In genomic region chr16:67480833-67481560, GRCh38 we compare ENCODE assay signal across 8 cellular contexts. TPM values are rescaled to one million over a fixed set of nuclear protein-coding genes. Genes with fewer than 3 reads are reported as not detected.
DNase-seq lines count a peak whose midpoint lies in the region; ATAC-seq and TF ChIP-seq lines count a peak whose summit lies in the region.

Gene ATP6V0D1, minus strand, starts transcription at chr16:67481157. Its CDS starts 71 bp downstream, at chr16:67481086.

- H3K27ac Mint-ChIP-seq in activated naive CD8-positive, alpha-beta T cell treated with anti-CD3 and anti-CD28 coated beads for 36 hours, result peak within 1 kb of the TSS; percentile 98
- peak within 1 kb of the TSS; percentile 96 for H3K27ac Mint-ChIP-seq in glutamatergic neuron (ENCODE audit: unreplicated experiment)
- peak within 1 kb of the TSS; percentile 99 for H3K27ac Mint-ChIP-seq in osteocyte (ENCODE audit: unreplicated experiment)

- H3K36me3 Mint-ChIP-seq in activated naive CD8-positive, alpha-beta T cell treated with anti-CD3 and anti-CD28 coated beads for 36 hours, result peaks cover 10% of the 10 kb centered on the region
- no peaks in the 10 kb centered on the region for H3K36me3 Mint-ChIP-seq in glutamatergic neuron (ENCODE audit: unreplicated experiment)
- peaks cover 4% of the 10 kb centered on the region for H3K36me3 Mint-ChIP-seq in osteocyte (ENCODE audit: unreplicated experiment)

- peak; percentile 86 for TF ChIP-seq CTCF in GM12865 (IDR thresholded peaks at IDR 0.05; ENCODE audit: insufficient read depth, low read depth, low read length, missing control alignments)
- TF ChIP-seq CTCF in glutamatergic neuron (IDR thresholded peaks at IDR 0.05; ENCODE audit: partially characterized antibody, unreplicated experiment), result peak; percentile 89
- TF ChIP-seq CTCF in osteocyte (IDR thresholded peaks at IDR 0.05), result peak; percentile 90

- peak; percentile 95 for ATAC-seq in HG02642 (IDR thresholded peaks at IDR 0.05; ENCODE audit: poor library complexity, unreplicated experiment)

- H3K27me3 Mint-ChIP-seq in activated naive CD8-positive, alpha-beta T cell treated with anti-CD3 and anti-CD28 coated beads for 36 hours, result no peaks in the 10 kb centered on the region
- H3K27me3 Mint-ChIP-seq in glutamatergic neuron (ENCODE audit: unreplicated experiment) (no peaks in the 10 kb centered on the region), osteocyte (ENCODE audit: unreplicated experiment) (no peaks in the 10 kb centered on the region)

- H3K36me3 ChIP-seq in thymus (ENCODE audit: control insufficient read depth, insufficient read depth), result peaks cover 12% of the 10 kb centered on the region

- peak; percentile 99 for DNase-seq in GM12865 (ENCODE audit: low read depth)
- peak; percentile 89 for DNase-seq in NCI-H1105 (lab: John Stamatoyannopoulos, UW)
- peak; percentile 97 for DNase-seq in SKM-1 treated with dmso at 0.1 percent for 144 hours (lab: John Stamatoyannopoulos, UW; ENCODE audit: unreplicated experiment)
- peak; percentile 99 for DNase-seq in activated naive CD8-positive, alpha-beta T cell treated with anti-CD3 and anti-CD28 coated beads for 36 hours
- peak; percentile 99 for DNase-seq in glutamatergic neuron
- DNase-seq in osteocyte (ENCODE audit: extremely low spot score, unreplicated experiment), result peak; percentile 100

- peaks cover 32% of the 10 kb centered on the region for H3K4me1 Mint-ChIP-seq in activated naive CD8-positive, alpha-beta T cell treated with anti-CD3 and anti-CD28 coated beads for 36 hours
- H3K4me1 Mint-ChIP-seq in glutamatergic neuron (ENCODE audit: low read depth, unreplicated experiment) (peaks cover 9% of the 10 kb centered on the region), osteocyte (ENCODE audit: unreplicated experiment) (peaks cover 30% of the 10 kb centered on the region)

- H3K4me3 Mint-ChIP-seq in activated naive CD8-positive, alpha-beta T cell treated with anti-CD3 and anti-CD28 coated beads for 36 hours, result peak within 1 kb of the TSS; percentile 99
- H3K4me3 Mint-ChIP-seq in glutamatergic neuron (ENCODE audit: unreplicated experiment) (peak within 1 kb of the TSS; percentile 99), osteocyte (ENCODE audit: unreplicated experiment) (peak within 1 kb of the TSS; percentile 97)

- no peaks in the 10 kb centered on the region for H3K9me3 ChIP-seq in thymus (ENCODE audit: control insufficient read depth)

- no peaks in the 10 kb centered on the region for H3K27me3 ChIP-seq in thymus (ENCODE audit: control insufficient read depth, insufficient read depth)

- no peaks in the 10 kb centered on the region for H3K9me3 Mint-ChIP-seq in activated naive CD8-positive, alpha-beta T cell treated with anti-CD3 and anti-CD28 coated beads for 36 hours
- H3K9me3 Mint-ChIP-seq in glutamatergic neuron (ENCODE audit: unreplicated experiment) (peaks cover 3% of the 10 kb centered on the region), osteocyte (ENCODE audit: unreplicated experiment) (no peaks in the 10 kb centered on the region)

- H3K4me1 ChIP-seq in thymus (ENCODE audit: control insufficient read depth, insufficient read depth, low read length), result peaks cover 14% of the 10 kb centered on the region

- peak within 1 kb of the TSS; percentile 89 for H3K27ac ChIP-seq in thymus (ENCODE audit: low read depth)

- H3K4me3 ChIP-seq in GM12865 (ENCODE audit: low read depth, low read length), result peak within 1 kb of the TSS; percentile 92
- H3K4me3 ChIP-seq in thymus (ENCODE audit: low read length), result peak within 1 kb of the TSS; percentile 87

- WGBS in thymus, result under 1% methylated on average over 57 of the region's 57 CpGs

RNA-seq across cellular contexts. Expression of gene ATP6V0D1, which starts in this region (rescaled TPM):
- 10 to 100 TPM; 33.0 to 33.6 TPM for total RNA-seq in activated naive CD8-positive, alpha-beta T cell treated with anti-CD3 and anti-CD28 coated beads for 36 hours
- total RNA-seq in glutamatergic neuron (ENCODE audit: unreplicated experiment) (111 TPM), osteocyte (112 and 116 TPM in 2 replicates)
- 44.8 TPM for polyA plus RNA-seq in thymus

Comparison
In these comparisons a context has a peak if more than half of its experiments do, and no peak if none do; other contexts are left out.
1. Peak in every context shown above with its lines: DNase-seq, ATAC-seq, H3K4me3 ChIP-seq and H3K27ac ChIP-seq.